13 cellular contexts compared by ENCODE assay signal in the genomic region with DNA sequence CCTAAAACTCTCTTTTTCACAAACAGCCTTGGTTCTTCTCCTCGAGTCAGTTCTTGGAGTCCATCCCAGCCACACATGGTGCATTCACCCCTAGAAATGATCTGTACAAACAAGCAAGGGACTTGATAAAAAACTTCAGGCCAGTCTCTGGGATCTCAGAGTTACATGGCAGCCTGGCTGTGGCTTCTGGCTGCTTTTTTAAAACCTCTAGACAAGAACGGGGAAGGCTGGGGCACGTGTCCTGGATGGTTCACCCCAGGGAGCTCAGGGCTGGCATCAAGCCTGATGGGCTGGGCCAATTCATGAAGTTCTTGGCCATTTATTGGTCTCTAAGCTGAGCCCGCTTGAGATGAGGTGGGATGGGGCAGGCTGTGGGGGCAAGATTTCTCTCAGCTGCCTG. TPM values are rescaled to one million over a fixed set of nuclear protein-coding genes. Genes with fewer than 3 reads are reported as not detected.
DNase-seq lines count a peak whose midpoint lies in the region; ATAC-seq, FAIRE-seq and TF ChIP-seq lines count a peak whose summit lies in the region.
"Had no signal": no experiment of that assay in that cellular context is flagged by ENCODE, and none has a peak within 500 bp of the region (broad histone marks: within the 10 kb centered on the region; RNA-seq: fewer than 3 reads in every experiment).

No MANE protein-coding gene starts in this region.

- TF ChIP-seq POLR2A in suprapubic skin (IDR thresholded peaks at IDR 0.05): no peak

- TF ChIP-seq CTCF in bronchial epithelial cell (IDR thresholded peaks at IDR 0.05; ENCODE audit: insufficient read depth, low read length, severe bottlenecking) (no peak), suprapubic skin (IDR thresholded peaks at IDR 0.05) (no peak), WTC11 (IDR thresholded peaks at IDR 0.05) (no peak)

- peak overlapping the region; percentile 79 for H3K27ac ChIP-seq in suprapubic skin

- peaks cover 9% of the 10 kb centered on the region; the same call in 1 of the 2 replicates for H3K27me3 Mint-ChIP-seq in WTC11 (ENCODE audit: low read depth)

- no peak overlapping the region for H3K27ac Mint-ChIP-seq in WTC11
- H3K27ac Mint-ChIP-seq: HFFc6 had no signal

- DNase-seq in LHCN-M2 (ENCODE audit: low read depth) (peak; percentile 56), bronchial epithelial cell (ENCODE audit: low read depth) (peak; percentile 37), hepatic stellate cell (ENCODE audit: low spot score) (peak; percentile 24), suprapubic skin (ENCODE audit: low spot score in 2 of 2) (no peak), WTC11 (ENCODE audit: low spot score) (no peak), NCI-H226 (no peak)
- DNase-seq in activated CD4-positive, alpha-beta T cell treated with anti-CD3 and anti-CD28 coated beads, Interleukin-2, amount 50 U/mL, for 1 hour: no peak
- DNase-seq: activated naive CD4-positive, alpha-beta T cell; central memory CD4-positive, alpha-beta T cell; HFFc6; NCI-H1092; NCI-H526 treated with DMSO at 0.1 percent for 48 hours had no signal

- peaks cover 21% of the 10 kb centered on the region for H3K4me1 ChIP-seq in suprapubic skin

- no peaks in the 10 kb centered on the region for H3K9me3 ChIP-seq in suprapubic skin

- H3K4me3 ChIP-seq in bronchial epithelial cell (ENCODE audit: low read depth, low read length) (no peak overlapping the region), suprapubic skin (no peak overlapping the region)

- POLR2A ChIA-PET in WTC11 (lab: Charles Lee): no interaction called here

- H3K4me3 Mint-ChIP-seq in WTC11: no peak overlapping the region
- H3K4me3 Mint-ChIP-seq: HFFc6 had no signal

- CTCF ChIA-PET in WTC11 (lab: Charles Lee): interaction anchor here (0.7 kb wide), 2 partner anchors 18 to 24 kb away, joined by 3 read pairs; no protein-coding TSS in a partner anchor

- 16% methylated on average over 4 of the region's 4 CpGs for WGBS in suprapubic skin

- H3K4me1 Mint-ChIP-seq in WTC11: peaks cover 11% of the 10 kb centered on the region

- ATAC-seq in HG02970 (IDR thresholded peaks at IDR 0.05; ENCODE audit: low FRiP score, unreplicated experiment): no peak
- ATAC-seq in WTC11: no peak

- H3K27me3 ChIP-seq in bronchial epithelial cell (ENCODE audit: control insufficient read depth, insufficient read depth, low read length): no peaks in the 10 kb centered on the region
- no peaks in the 10 kb centered on the region for H3K27me3 ChIP-seq in suprapubic skin

- H3K36me3 Mint-ChIP-seq in WTC11: no peaks in the 10 kb centered on the region

- peaks cover 10% of the 10 kb centered on the region for H3K9me3 Mint-ChIP-seq in WTC11
- H3K9me3 Mint-ChIP-seq: HFFc6 had no signal

- H3K36me3 ChIP-seq in bronchial epithelial cell (ENCODE audit: control insufficient read depth, insufficient read depth, low read length) (no peaks in the 10 kb centered on the region), suprapubic skin (no peaks in the 10 kb centered on the region)

- no peak for FAIRE-seq in bronchial epithelial cell (lab: Jason Lieb, UNC)

- TF ChIP-seq EP300 in suprapubic skin (IDR thresholded peaks at IDR 0.05): no peak

TF ChIP-seq in WTC11, 78 proteins besides CTCF, POLR2A, EP300 and RAD21 (continues in another document):
- TF ChIP-seq, protein P1, sequence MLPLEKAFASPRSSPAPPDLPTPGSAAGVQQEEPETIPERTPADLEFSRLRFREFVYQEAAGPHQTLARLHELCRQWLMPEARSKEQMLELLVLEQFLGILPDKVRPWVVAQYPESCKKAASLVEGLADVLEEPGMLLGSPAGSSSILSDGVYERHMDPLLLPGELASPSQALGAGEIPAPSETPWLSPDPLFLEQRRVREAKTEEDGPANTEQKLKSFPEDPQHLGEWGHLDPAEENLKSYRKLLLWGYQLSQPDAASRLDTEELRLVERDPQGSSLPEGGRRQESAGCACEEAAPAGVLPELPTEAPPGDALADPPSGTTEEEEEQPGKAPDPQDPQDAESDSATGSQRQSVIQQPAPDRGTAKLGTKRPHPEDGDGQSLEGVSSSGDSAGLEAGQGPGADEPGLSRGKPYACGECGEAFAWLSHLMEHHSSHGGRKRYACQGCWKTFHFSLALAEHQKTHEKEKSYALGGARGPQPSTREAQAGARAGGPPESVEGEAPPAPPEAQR (CRISPR knock-in tag; IDR thresholded peaks at IDR 0.05): no peak
- TF ChIP-seq NFE2L1 (CRISPR knock-in tag; IDR thresholded peaks at IDR 0.05) (no peak), PREB (CRISPR knock-in tag; IDR thresholded peaks at IDR 0.05; ENCODE audit: borderline replicate concordance) (no peak), CDX4 (CRISPR knock-in tag; IDR thresholded peaks at IDR 0.05; ENCODE audit: borderline replicate concordance) (no peak), ZNF219 (CRISPR knock-in tag; IDR thresholded peaks at IDR 0.05; ENCODE audit: borderline replicate concordance) (no peak)
- TF ChIP-seq, protein P2, sequence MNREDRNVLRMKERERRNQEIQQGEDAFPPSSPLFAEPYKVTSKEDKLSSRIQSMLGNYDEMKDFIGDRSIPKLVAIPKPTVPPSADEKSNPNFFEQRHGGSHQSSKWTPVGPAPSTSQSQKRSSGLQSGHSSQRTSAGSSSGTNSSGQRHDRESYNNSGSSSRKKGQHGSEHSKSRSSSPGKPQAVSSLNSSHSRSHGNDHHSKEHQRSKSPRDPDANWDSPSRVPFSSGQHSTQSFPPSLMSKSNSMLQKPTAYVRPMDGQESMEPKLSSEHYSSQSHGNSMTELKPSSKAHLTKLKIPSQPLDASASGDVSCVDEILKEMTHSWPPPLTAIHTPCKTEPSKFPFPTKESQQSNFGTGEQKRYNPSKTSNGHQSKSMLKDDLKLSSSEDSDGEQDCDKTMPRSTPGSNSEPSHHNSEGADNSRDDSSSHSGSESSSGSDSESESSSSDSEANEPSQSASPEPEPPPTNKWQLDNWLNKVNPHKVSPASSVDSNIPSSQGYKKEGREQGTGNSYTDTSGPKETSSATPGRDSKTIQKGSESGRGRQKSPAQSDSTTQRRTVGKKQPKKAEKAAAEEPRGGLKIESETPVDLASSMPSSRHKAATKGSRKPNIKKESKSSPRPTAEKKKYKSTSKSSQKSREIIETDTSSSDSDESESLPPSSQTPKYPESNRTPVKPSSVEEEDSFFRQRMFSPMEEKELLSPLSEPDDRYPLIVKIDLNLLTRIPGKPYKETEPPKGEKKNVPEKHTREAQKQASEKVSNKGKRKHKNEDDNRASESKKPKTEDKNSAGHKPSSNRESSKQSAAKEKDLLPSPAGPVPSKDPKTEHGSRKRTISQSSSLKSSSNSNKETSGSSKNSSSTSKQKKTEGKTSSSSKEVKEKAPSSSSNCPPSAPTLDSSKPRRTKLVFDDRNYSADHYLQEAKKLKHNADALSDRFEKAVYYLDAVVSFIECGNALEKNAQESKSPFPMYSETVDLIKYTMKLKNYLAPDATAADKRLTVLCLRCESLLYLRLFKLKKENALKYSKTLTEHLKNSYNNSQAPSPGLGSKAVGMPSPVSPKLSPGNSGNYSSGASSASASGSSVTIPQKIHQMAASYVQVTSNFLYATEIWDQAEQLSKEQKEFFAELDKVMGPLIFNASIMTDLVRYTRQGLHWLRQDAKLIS (CRISPR knock-in tag; IDR thresholded peaks at IDR 0.05; ENCODE audit: borderline replicate concordance): no peak
- TF ChIP-seq, protein P3, sequence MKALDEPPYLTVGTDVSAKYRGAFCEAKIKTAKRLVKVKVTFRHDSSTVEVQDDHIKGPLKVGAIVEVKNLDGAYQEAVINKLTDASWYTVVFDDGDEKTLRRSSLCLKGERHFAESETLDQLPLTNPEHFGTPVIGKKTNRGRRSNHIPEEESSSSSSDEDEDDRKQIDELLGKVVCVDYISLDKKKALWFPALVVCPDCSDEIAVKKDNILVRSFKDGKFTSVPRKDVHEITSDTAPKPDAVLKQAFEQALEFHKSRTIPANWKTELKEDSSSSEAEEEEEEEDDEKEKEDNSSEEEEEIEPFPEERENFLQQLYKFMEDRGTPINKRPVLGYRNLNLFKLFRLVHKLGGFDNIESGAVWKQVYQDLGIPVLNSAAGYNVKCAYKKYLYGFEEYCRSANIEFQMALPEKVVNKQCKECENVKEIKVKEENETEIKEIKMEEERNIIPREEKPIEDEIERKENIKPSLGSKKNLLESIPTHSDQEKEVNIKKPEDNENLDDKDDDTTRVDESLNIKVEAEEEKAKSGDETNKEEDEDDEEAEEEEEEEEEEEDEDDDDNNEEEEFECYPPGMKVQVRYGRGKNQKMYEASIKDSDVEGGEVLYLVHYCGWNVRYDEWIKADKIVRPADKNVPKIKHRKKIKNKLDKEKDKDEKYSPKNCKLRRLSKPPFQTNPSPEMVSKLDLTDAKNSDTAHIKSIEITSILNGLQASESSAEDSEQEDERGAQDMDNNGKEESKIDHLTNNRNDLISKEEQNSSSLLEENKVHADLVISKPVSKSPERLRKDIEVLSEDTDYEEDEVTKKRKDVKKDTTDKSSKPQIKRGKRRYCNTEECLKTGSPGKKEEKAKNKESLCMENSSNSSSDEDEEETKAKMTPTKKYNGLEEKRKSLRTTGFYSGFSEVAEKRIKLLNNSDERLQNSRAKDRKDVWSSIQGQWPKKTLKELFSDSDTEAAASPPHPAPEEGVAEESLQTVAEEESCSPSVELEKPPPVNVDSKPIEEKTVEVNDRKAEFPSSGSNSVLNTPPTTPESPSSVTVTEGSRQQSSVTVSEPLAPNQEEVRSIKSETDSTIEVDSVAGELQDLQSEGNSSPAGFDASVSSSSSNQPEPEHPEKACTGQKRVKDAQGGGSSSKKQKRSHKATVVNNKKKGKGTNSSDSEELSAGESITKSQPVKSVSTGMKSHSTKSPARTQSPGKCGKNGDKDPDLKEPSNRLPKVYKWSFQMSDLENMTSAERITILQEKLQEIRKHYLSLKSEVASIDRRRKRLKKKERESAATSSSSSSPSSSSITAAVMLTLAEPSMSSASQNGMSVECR (CRISPR knock-in tag; IDR thresholded peaks at IDR 0.05; ENCODE audit: borderline replicate concordance): no peak

RNA-seq across cellular contexts. Expression of gene ZFAND3, which starts 10.4 kb away (rescaled TPM):
- total RNA-seq in LHCN-M2 (2014; rRNA removed) (14.7 and 19.9 TPM in 2 replicates), bronchial epithelial cell (25.5 and 41.3 TPM in 2 replicates), suprapubic skin (10 to 100 TPM; 31.1 to 41.0 (median 36.3) TPM), WTC11 (2021) (45.4 to 51.6 TPM (median 50.3 TPM) in 3 replicates)
- 78.8 TPM for polyA plus RNA-seq in LHCN-M2 (2012)

Comparison
In these comparisons a context has a peak if more than half of its experiments do, and no peak if none do; other contexts are left out.
1. DNase-seq: peak in LHCN-M2 (single experiment), bronchial epithelial cell (single experiment) and hepatic stellate cell (single experiment); none in suprapubic skin (0 of 2), WTC11 (single experiment), activated CD4-positive, alpha-beta T cell treated with anti-CD3 and anti-CD28 coated beads, Interleukin-2, amount 50 U/mL, for 1 hour (single experiment) and NCI-H226 (single experiment).